ENCODE assay signal across 22 cellular contexts in the genomic region with DNA sequence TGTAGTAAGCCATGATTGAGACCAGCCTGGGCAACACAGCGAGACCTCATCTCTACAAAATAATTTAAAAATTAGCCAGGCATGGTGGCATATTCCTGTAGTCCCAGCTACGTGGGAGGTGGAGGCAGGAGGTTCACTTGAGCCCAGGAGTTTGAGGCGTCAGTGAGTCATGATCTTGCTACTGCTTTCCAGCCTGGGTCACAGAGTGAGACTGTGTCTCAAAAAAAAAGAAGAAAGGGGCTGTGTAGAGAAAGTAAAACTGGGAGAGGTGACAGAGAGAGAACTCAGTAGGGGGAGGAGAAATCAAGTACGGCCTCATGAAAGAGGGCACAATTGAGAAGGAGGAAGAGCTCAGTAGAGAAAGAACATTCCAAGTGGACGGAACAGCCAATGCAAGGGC. TPM values are rescaled to one million over a fixed set of nuclear protein-coding genes. Genes with fewer than 3 reads are reported as not detected.
DNase-seq lines count a peak whose midpoint lies in the region; TF ChIP-seq lines count a peak whose summit lies in the region.
"Had no signal": no experiment of that assay in that cellular context is flagged by ENCODE, and none has a peak within 500 bp of the region (broad histone marks: within the 10 kb centered on the region; RNA-seq: fewer than 3 reads in every experiment).

No MANE protein-coding gene starts in this region.

- TF ChIP-seq CTCF in endothelial cell (IDR thresholded peaks at IDR 0.05; ENCODE audit: unreplicated experiment): no peak

- H3K27ac Mint-ChIP-seq in T-helper 1 cell treated with Interleukin-12 subunit alpha and Interleukin-12 subunit beta and Interleukin-4 antibody, amounts not matched to agents 30 μg/mL and 1 μg/mL, for 36 hours: peak overlapping the region; percentile 33
- peak overlapping the region; percentile 73 for H3K27ac Mint-ChIP-seq in activated naive CD8-positive, alpha-beta T cell treated with anti-CD3 and anti-CD28 coated beads for 36 hours
- H3K27ac Mint-ChIP-seq in endothelial cell (ENCODE audit: unreplicated experiment): no peak overlapping the region
- H3K27ac Mint-ChIP-seq: type B pancreatic cell had no signal

- H3K9me3 Mint-ChIP-seq in T-helper 1 cell treated with Interleukin-12 subunit alpha and Interleukin-12 subunit beta and Interleukin-4 antibody, amounts not matched to agents 30 μg/mL and 1 μg/mL, for 36 hours: no peaks in the 10 kb centered on the region
- no peaks in the 10 kb centered on the region for H3K9me3 Mint-ChIP-seq in activated naive CD8-positive, alpha-beta T cell treated with anti-CD3 and anti-CD28 coated beads for 36 hours
- H3K9me3 Mint-ChIP-seq in endothelial cell (ENCODE audit: unreplicated experiment): no peaks in the 10 kb centered on the region
- H3K9me3 Mint-ChIP-seq: central memory CD8-positive, alpha-beta T cell; H9; naive thymus-derived CD4-positive, alpha-beta T cell; type B pancreatic cell had no signal

- peaks cover 11% of the 10 kb centered on the region for H3K36me3 Mint-ChIP-seq in T-helper 1 cell treated with Interleukin-12 subunit alpha and Interleukin-12 subunit beta and Interleukin-4 antibody, amounts not matched to agents 30 μg/mL and 1 μg/mL, for 36 hours (ENCODE audit: low read depth)
- peaks cover 7% of the 10 kb centered on the region for H3K36me3 Mint-ChIP-seq in activated naive CD8-positive, alpha-beta T cell treated with anti-CD3 and anti-CD28 coated beads for 36 hours
- H3K36me3 Mint-ChIP-seq in endothelial cell (ENCODE audit: low read depth, unreplicated experiment): peaks cover 21% of the 10 kb centered on the region

- no peaks in the 10 kb centered on the region for H3K27me3 Mint-ChIP-seq in T-helper 1 cell treated with Interleukin-12 subunit alpha and Interleukin-12 subunit beta and Interleukin-4 antibody, amounts not matched to agents 30 μg/mL and 1 μg/mL, for 36 hours (ENCODE audit: low read depth)
- no peaks in the 10 kb centered on the region for H3K27me3 Mint-ChIP-seq in activated naive CD8-positive, alpha-beta T cell treated with anti-CD3 and anti-CD28 coated beads for 36 hours
- H3K27me3 Mint-ChIP-seq in endothelial cell (ENCODE audit: unreplicated experiment): peaks cover 5% of the 10 kb centered on the region
- H3K27me3 Mint-ChIP-seq: central memory CD8-positive, alpha-beta T cell; naive thymus-derived CD4-positive, alpha-beta T cell; type B pancreatic cell had no signal

- H3K4me1 Mint-ChIP-seq in T-helper 1 cell treated with Interleukin-12 subunit alpha and Interleukin-12 subunit beta and Interleukin-4 antibody, amounts not matched to agents 30 μg/mL and 1 μg/mL, for 36 hours (ENCODE audit: low read depth): peaks cover 26% of the 10 kb centered on the region
- peaks cover 27% of the 10 kb centered on the region for H3K4me1 Mint-ChIP-seq in activated naive CD8-positive, alpha-beta T cell treated with anti-CD3 and anti-CD28 coated beads for 36 hours
- peaks cover 16% of the 10 kb centered on the region for H3K4me1 Mint-ChIP-seq in endothelial cell (ENCODE audit: unreplicated experiment)

- no peak overlapping the region for H3K4me3 Mint-ChIP-seq in T-helper 1 cell treated with Interleukin-12 subunit alpha and Interleukin-12 subunit beta and Interleukin-4 antibody, amounts not matched to agents 30 μg/mL and 1 μg/mL, for 36 hours
- no peak overlapping the region for H3K4me3 Mint-ChIP-seq in activated naive CD8-positive, alpha-beta T cell treated with anti-CD3 and anti-CD28 coated beads for 36 hours
- H3K4me3 Mint-ChIP-seq in endothelial cell (ENCODE audit: unreplicated experiment): no peak overlapping the region
- H3K4me3 Mint-ChIP-seq: central memory CD8-positive, alpha-beta T cell; H9; naive thymus-derived CD4-positive, alpha-beta T cell; type B pancreatic cell had no signal

- DNase-seq in T-helper 1 cell (no peak), cerebellar cortex (ENCODE audit: low spot score) (no peak), endothelial cell (ENCODE audit: low spot score) (no peak)
- peak; percentile 37 for DNase-seq in stimulated activated CD4-positive, alpha-beta T cell treated with anti-CD3 and anti-CD28 coated beads, Interleukin-15, amount 100 ng/mL, for 24 hours
- DNase-seq in stimulated activated CD4-positive, alpha-beta T cell treated with anti-CD3 and anti-CD28 coated beads, Interleukin-2, amount 100 ng/mL, for 48 hours: no peak
- peak; percentile 8 for DNase-seq in activated naive CD8-positive, alpha-beta T cell treated with anti-CD3 and anti-CD28 coated beads for 36 hours
- no peak for DNase-seq in stimulated activated CD8-positive, alpha-beta memory T cell treated with anti-CD3 and anti-CD28 coated beads, Interleukin-4, amount 100 ng/mL, for 48 hours
- DNase-seq: 8988T; activated effector memory CD4-positive, alpha-beta T cell treated with anti-CD3 and anti-CD28 coated beads, Interleukin-2, amount 50 U/mL, for 16 hours; AML-193; H9; heart right ventricle; naive thymus-derived CD4-positive, alpha-beta T cell; NCI-H1436 treated with DMSO at 0.1 percent for 48 hours; NCI-H510A; ovary; SJCRH30; spleen; stimulated activated CD4-positive, alpha-beta T cell treated with anti-CD3 and anti-CD28 coated beads, Interleukin-4, amount 100 ng/mL, for 4 hours had no signal

RNA-seq across cellular contexts. Expression of a gene that starts 12.4 kb away (rescaled TPM):
- total RNA-seq in activated naive CD8-positive, alpha-beta T cell treated with anti-CD3 and anti-CD28 coated beads for 36 hours: 1 to 10 TPM; 4.8 to 5.7 TPM
- 28.9 TPM for total RNA-seq in endothelial cell (ENCODE audit: unreplicated experiment)

RNA-seq across cellular contexts. Expression of a gene that starts 12.4 kb away (rescaled TPM):
- total RNA-seq in activated naive CD8-positive, alpha-beta T cell treated with anti-CD3 and anti-CD28 coated beads for 36 hours: 10 to 100 TPM; 59.2 to 61.8 TPM
- 26.1 TPM for total RNA-seq in endothelial cell (ENCODE audit: unreplicated experiment)

RNA-seq across cellular contexts. Expression of a gene that starts 55.6 kb away (rescaled TPM):
- total RNA-seq in activated naive CD8-positive, alpha-beta T cell treated with anti-CD3 and anti-CD28 coated beads for 36 hours: 10 to 100 TPM; 12.9 TPM
- total RNA-seq in endothelial cell (ENCODE audit: unreplicated experiment): 18.5 TPM

Comparison
In these comparisons a context has a peak if more than half of its experiments do, and no peak if none do; other contexts are left out.
1. DNase-seq: peak in stimulated activated CD4-positive, alpha-beta T cell treated with anti-CD3 and anti-CD28 coated beads, Interleukin-15, amount 100 ng/mL, for 24 hours (single experiment) and activated naive CD8-positive, alpha-beta T cell treated with anti-CD3 and anti-CD28 coated beads for 36 hours (single experiment); none in T-helper 1 cell (0 of 5), stimulated activated CD4-positive, alpha-beta T cell treated with anti-CD3 and anti-CD28 coated beads, Interleukin-2, amount 100 ng/mL, for 48 hours (0 of 2), stimulated activated CD8-positive, alpha-beta memory T cell treated with anti-CD3 and anti-CD28 coated beads, Interleukin-4, amount 100 ng/mL, for 48 hours (single experiment), cerebellar cortex (single experiment) and endothelial cell (single experiment).